Comparison of ENCODE assay signal across 1 cellular context in the genomic region with DNA sequence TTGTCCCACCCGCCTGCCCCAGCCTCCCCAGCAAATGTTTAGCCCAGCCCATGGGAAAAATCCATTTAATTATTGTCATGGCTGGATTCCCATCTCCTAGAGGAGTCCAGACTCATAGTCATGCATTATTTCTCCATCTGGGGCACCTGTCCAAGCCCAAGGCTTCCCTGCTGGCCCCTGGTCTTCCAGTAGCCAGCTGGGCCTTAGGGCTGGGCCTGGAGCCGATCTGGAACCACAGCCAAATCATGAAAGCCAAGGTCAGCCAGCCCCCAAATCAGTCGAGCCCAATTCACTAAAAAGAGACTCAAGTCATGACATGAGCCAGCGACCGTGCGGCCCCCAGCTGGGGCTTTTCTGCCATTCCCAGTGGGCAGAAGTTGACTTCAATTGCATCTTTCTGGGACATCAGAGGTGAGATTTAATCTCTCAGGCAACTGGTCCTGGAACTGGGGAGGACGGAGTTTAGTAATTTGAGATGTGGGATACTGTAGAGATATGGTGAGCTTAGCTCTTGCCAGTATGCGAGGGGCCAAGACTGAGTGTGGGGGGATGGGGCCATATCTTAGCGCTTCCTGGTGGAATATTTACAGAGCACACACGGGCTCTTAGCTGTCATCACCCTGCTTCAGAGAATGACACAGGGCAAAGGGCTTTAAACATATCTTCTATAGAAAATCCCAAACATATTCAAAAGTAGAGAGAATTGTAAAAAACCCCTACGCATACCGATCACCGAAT.
TF ChIP-seq lines count a peak whose summit lies in the region.

No MANE protein-coding gene starts in this region.

TF ChIP-seq in HepG2, 621 proteins besides CTCF, POLR2A, EP300 and RAD21:
- TF ChIP-seq ESRRA (CRISPR knock-in tag; IDR thresholded peaks at IDR 0.05; ENCODE audit: low read depth) (no peak), HNRNPL (IDR thresholded peaks at IDR 0.05; ENCODE audit: low read depth, low read length) (no peak), ELF3 (CRISPR knock-in tag; IDR thresholded peaks at IDR 0.05) (0 out of 2 replicates have a peak, but pooled peaks have one; percentile 13), MEIS1 (CRISPR knock-in tag; IDR thresholded peaks at IDR 0.05; ENCODE audit: borderline replicate concordance) (no peak), ZNF550 (CRISPR knock-in tag; IDR thresholded peaks at IDR 0.05; ENCODE audit: borderline replicate concordance) (no peak), PCBP2 (optimal IDR thresholded peaks at IDR 0.05; ENCODE audit: low read depth, low read length, poor library complexity, severe bottlenecking) (no peak), ZFAT (CRISPR knock-in tag; conservative IDR thresholded peaks at IDR 0.05) (no peak), SAP130 (CRISPR knock-in tag; IDR thresholded peaks at IDR 0.05; ENCODE audit: low read depth) (0 out of 2 replicates have a peak, but pooled peaks have one; percentile 14), ZNF556 (CRISPR knock-in tag; IDR thresholded peaks at IDR 0.05; ENCODE audit: borderline replicate concordance) (no peak), ZNF180 (CRISPR knock-in tag; IDR thresholded peaks at IDR 0.05; ENCODE audit: borderline replicate concordance, low read depth) (no peak), ZMAT3 (CRISPR knock-in tag; conservative IDR thresholded peaks at IDR 0.05) (no peak), ZBTB8A (CRISPR knock-in tag; IDR thresholded peaks at IDR 0.05; ENCODE audit: borderline replicate concordance, low read depth) (no peak), FOXA3 (CRISPR knock-in tag; IDR thresholded peaks at IDR 0.05) (no peak), BRCA1 (CRISPR knock-in tag; IDR thresholded peaks at IDR 0.05) (no peak), ZNF3 (CRISPR knock-in tag; IDR thresholded peaks at IDR 0.05) (no peak)
- TF ChIP-seq, protein P1, sequence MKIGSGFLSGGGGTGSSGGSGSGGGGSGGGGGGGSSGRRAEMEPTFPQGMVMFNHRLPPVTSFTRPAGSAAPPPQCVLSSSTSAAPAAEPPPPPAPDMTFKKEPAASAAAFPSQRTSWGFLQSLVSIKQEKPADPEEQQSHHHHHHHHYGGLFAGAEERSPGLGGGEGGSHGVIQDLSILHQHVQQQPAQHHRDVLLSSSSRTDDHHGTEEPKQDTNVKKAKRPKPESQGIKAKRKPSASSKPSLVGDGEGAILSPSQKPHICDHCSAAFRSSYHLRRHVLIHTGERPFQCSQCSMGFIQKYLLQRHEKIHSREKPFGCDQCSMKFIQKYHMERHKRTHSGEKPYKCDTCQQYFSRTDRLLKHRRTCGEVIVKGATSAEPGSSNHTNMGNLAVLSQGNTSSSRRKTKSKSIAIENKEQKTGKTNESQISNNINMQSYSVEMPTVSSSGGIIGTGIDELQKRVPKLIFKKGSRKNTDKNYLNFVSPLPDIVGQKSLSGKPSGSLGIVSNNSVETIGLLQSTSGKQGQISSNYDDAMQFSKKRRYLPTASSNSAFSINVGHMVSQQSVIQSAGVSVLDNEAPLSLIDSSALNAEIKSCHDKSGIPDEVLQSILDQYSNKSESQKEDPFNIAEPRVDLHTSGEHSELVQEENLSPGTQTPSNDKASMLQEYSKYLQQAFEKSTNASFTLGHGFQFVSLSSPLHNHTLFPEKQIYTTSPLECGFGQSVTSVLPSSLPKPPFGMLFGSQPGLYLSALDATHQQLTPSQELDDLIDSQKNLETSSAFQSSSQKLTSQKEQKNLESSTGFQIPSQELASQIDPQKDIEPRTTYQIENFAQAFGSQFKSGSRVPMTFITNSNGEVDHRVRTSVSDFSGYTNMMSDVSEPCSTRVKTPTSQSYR (CRISPR knock-in tag; IDR thresholded peaks at IDR 0.05; ENCODE audit: borderline replicate concordance), result peak; percentile 66; the same call in 1 of the 2 replicates
- TF ChIP-seq, protein P2, sequence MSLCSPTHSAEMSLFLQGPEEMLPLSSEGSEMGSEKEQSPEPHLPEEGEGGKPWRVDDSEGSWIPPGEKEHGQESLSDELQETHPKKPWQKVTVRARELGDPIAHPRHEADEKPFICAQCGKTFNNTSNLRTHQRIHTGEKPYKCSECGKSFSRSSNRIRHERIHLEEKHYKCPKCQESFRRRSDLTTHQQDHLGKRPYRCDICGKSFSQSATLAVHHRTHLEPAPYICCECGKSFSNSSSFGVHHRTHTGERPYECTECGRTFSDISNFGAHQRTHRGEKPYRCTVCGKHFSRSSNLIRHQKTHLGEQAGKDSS (CRISPR knock-in tag; IDR thresholded peaks at IDR 0.05; ENCODE audit: borderline replicate concordance, low read depth), result peak; percentile 75; the same call in 1 of the 2 replicates
- TF ChIP-seq, protein P3, sequence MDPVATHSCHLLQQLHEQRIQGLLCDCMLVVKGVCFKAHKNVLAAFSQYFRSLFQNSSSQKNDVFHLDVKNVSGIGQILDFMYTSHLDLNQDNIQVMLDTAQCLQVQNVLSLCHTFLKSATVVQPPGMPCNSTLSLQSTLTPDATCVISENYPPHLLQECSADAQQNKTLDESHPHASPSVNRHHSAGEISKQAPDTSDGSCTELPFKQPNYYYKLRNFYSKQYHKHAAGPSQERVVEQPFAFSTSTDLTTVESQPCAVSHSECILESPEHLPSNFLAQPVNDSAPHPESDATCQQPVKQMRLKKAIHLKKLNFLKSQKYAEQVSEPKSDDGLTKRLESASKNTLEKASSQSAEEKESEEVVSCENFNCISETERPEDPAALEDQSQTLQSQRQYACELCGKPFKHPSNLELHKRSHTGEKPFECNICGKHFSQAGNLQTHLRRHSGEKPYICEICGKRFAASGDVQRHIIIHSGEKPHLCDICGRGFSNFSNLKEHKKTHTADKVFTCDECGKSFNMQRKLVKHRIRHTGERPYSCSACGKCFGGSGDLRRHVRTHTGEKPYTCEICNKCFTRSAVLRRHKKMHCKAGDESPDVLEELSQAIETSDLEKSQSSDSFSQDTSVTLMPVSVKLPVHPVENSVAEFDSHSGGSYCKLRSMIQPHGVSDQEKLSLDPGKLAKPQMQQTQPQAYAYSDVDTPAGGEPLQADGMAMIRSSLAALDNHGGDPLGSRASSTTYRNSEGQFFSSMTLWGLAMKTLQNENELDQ (CRISPR knock-in tag; IDR thresholded peaks at IDR 0.05; ENCODE audit: borderline replicate concordance), result no peak
